ENCODE assay signal across 8 cellular contexts in genomic region chr3:49357466-49358216, GRCh38. TPM values are rescaled to one million over a fixed set of nuclear protein-coding genes. Genes with fewer than 3 reads are reported as not detected.
DNase-seq lines count a peak whose midpoint lies in the region; ATAC-seq and TF ChIP-seq lines count a peak whose summit lies in the region.

No MANE protein-coding gene starts in this region.

- WGBS in body of pancreas, 2 donors, result 5 to 9% methylated on average over 11 to 58 of the region's 61 CpGs

- H3K36me3 ChIP-seq in body of pancreas (replicated peaks in 1 of 2; ENCODE audit: insufficient read depth in 1 of 2, low read depth in 2 of 2), result peaks cover 0 to 14% of the 10 kb centered on the region in 2 donors

- intact Hi-C loops in body of pancreas (cut with DNase I), result no loop called here

- peaks cover 23% of the 10 kb centered on the region for H3K4me1 ChIP-seq in body of pancreas

- DNase-seq in T-helper 9 cell (peak; percentile 51), body of pancreas (peak; percentile 40 to 60 (median 44)), Kasumi-1 (lab: John Stamatoyannopoulos, UW) (no peak)

- TF ChIP-seq POLR2A in body of pancreas (IDR thresholded peaks at IDR 0.05), result no peak

- H3K9me3 ChIP-seq in body of pancreas (no peaks in the 10 kb centered on the region), iPS-18c (ENCODE audit: control insufficient read depth, insufficient read depth, low read length) (no peaks in the 10 kb centered on the region)

- ATAC-seq in GM18867 (IDR thresholded peaks at IDR 0.05; ENCODE audit: unreplicated experiment) (peak; percentile 22), HG03135 (IDR thresholded peaks at IDR 0.05; ENCODE audit: unreplicated experiment) (peak; percentile 35), body of pancreas (peak; percentile 34), GM21528 (IDR thresholded peaks at IDR 0.05; ENCODE audit: low FRiP score, unreplicated experiment) (no peak)

- H3K27me3 ChIP-seq in body of pancreas, result no peaks in the 10 kb centered on the region

- H3K4me3 ChIP-seq in body of pancreas, result peak overlapping the region; percentile 54 to 76
- H3K4me3 ChIP-seq in iPS-18c (ENCODE audit: insufficient read depth, low read depth, low read length), result peak overlapping the region; percentile 84
- peak overlapping the region; percentile 40 to 77 (median 69) for H3K4me3 ChIP-seq in skin epidermis

- H3K27ac ChIP-seq in body of pancreas (peak overlapping the region; percentile 66 to 91 (median 79)), skin epidermis (peak overlapping the region; percentile 54 to 98 (median 94))

- no peak for TF ChIP-seq CTCF in body of pancreas (IDR thresholded peaks at IDR 0.05)

RNA-seq across cellular contexts. Expression of gene GPX1, which starts 0.5 kb away (rescaled TPM):
- total RNA-seq in body of pancreas, result 100 to 1,000 TPM; 150 to 246 TPM

RNA-seq across cellular contexts. Expression of gene USP4, which starts 17.8 kb away (rescaled TPM):
- total RNA-seq in body of pancreas, result 10 to 100 TPM; 13.2 to 24.7 TPM

RNA-seq across cellular contexts. Expression of gene RHOA, which starts 54.1 kb away (rescaled TPM):
- 100 to 1,000 TPM; 216 to 252 TPM for total RNA-seq in body of pancreas

RNA-seq across cellular contexts. Expression of gene TCTA, which starts 54.6 kb away (rescaled TPM):
- 10 to 100 TPM; 14.0 to 59.0 TPM for total RNA-seq in body of pancreas

Comparison
In these comparisons a context has a peak if more than half of its experiments do, and no peak if none do; other contexts are left out.
1. DNase-seq: peak in T-helper 9 cell (single experiment) and body of pancreas (4 of 4); none in Kasumi-1 (0 of 2).
2. Peak in every context shown above with its lines, with median percentiles within 50 percentile points of each other: H3K4me3 ChIP-seq.